ENCODE assay signal across 8 cellular contexts in genomic region chr5:140145818-140146522, GRCh38. TPM values are rescaled to one million over a fixed set of nuclear protein-coding genes. Genes with fewer than 3 reads are reported as not detected.
DNase-seq lines count a peak whose midpoint lies in the region; ATAC-seq and TF ChIP-seq lines count a peak whose summit lies in the region.

No MANE protein-coding gene starts in this region.

- TF ChIP-seq RAD21 in HCT116 (IDR thresholded peaks at IDR 0.05; ENCODE audit: low read depth) = peak; percentile 35

- POLR2A ChIA-PET in HCT116 (lab: Charles Lee) (interaction anchor here (1.2 kb wide), 1 partner anchor 39 kb away, joined by 3 read pairs; no protein-coding TSS in a partner anchor), PC-3 (lab: Charles Lee; ENCODE audit: unreplicated experiment) (interaction anchor here (0.6 kb wide), 1 partner anchor 36 kb away, joined by 4 read pairs; no protein-coding TSS in a partner anchor)

- H3K4me3 ChIP-seq in CD4-positive, CD25-positive, alpha-beta regulatory T cell (ENCODE audit: low read depth, low read length) = no peak overlapping the region
- H3K4me3 ChIP-seq in HCT116 (replicated peaks in 1 of 2; ENCODE audit: low read depth in 1 of 2, low read length in 2 of 2) (peak overlapping the region; percentile 11 to 35; a peak in 3 of 4 replicates), PC-3 (ENCODE audit: low read length) (no peak overlapping the region), neuron (ENCODE audit: low read length) (peak overlapping the region; percentile 42), subcutaneous abdominal adipose tissue (ENCODE audit: low read depth in 1 of 5, low read length in 5 of 5) (peak overlapping the region in 4 of 5 donors; percentile 39 to 67 (median 55))

- BruUV-seq in HCT116 (replicated peaks; lab: Mats Ljungman, UMichigan) (no TSS peak), PC-3 (replicated peaks; lab: Mats Ljungman, UMichigan) (no TSS peak)

- peaks cover 38% of the 10 kb centered on the region for H3K27me3 Mint-ChIP-seq in CD4-positive, CD25-positive, alpha-beta regulatory T cell
- H3K27me3 Mint-ChIP-seq in activated naive CD4-positive, alpha-beta T cell treated with anti-CD3 and anti-CD28 coated beads for 36 hours (ENCODE audit: low read depth) = peaks cover 20% of the 10 kb centered on the region

- peaks cover 6% of the 10 kb centered on the region for H3K27me3 ChIP-seq in CD4-positive, CD25-positive, alpha-beta regulatory T cell (ENCODE audit: control insufficient read depth, insufficient read depth, low read length)
- H3K27me3 ChIP-seq in HCT116 (ENCODE audit: insufficient read depth, low read length) (no peaks in the 10 kb centered on the region), PC-3 (ENCODE audit: low read length) (no peaks in the 10 kb centered on the region), neuron (ENCODE audit: insufficient read depth, low read length) (peaks cover 66% of the 10 kb centered on the region), subcutaneous abdominal adipose tissue (ENCODE audit: control insufficient read depth in 5 of 5, insufficient read depth in 4 of 5, low read length in 5 of 5) (no peaks in the 10 kb centered on the region)

- H3K9me3 ChIP-seq in CD4-positive, CD25-positive, alpha-beta regulatory T cell (ENCODE audit: control insufficient read depth in 2 of 2, low read length in 2 of 2) = no peaks in the 10 kb centered on the region
- H3K9me3 ChIP-seq in HCT116 (ENCODE audit: control insufficient read depth in 1 of 2, insufficient read depth in 1 of 2, low read depth in 1 of 2, low read length in 2 of 2) (no peaks in the 10 kb centered on the region), PC-3 (ENCODE audit: low read length) (no peaks in the 10 kb centered on the region), neuron (ENCODE audit: low read length) (no peaks in the 10 kb centered on the region), subcutaneous abdominal adipose tissue (ENCODE audit: control insufficient read depth in 5 of 5, low read length in 5 of 5) (no peaks in the 10 kb centered on the region)

- H3K9ac ChIP-seq in HCT116 (ENCODE audit: low read length) = 0 out of 2 replicates have a peak overlapping the region, but pooled peaks have one; percentile 20
- no peak overlapping the region for H3K9ac ChIP-seq in PC-3 (ENCODE audit: low read length)
- peak overlapping the region in 4 of 5 donors; percentile 8 to 70 (median 43) for H3K9ac ChIP-seq in subcutaneous abdominal adipose tissue (ENCODE audit: low read length in 5 of 5)

- H3K4me2 ChIP-seq in HCT116 (ENCODE audit: low read length) (peak overlapping the region; percentile 73), PC-3 (ENCODE audit: low read length) (no peak overlapping the region)

- no peaks in the 10 kb centered on the region for H3K9me2 ChIP-seq in HCT116 (ENCODE audit: insufficient read depth)
- no peaks in the 10 kb centered on the region for H3K9me2 ChIP-seq in PC-3 (replicated peaks; ENCODE audit: low read length)

- TF ChIP-seq CTCF in HCT116 (IDR thresholded peaks at IDR 0.05 in 2 of 3, conservative IDR thresholded peaks at IDR 0.05 in 1 of 3; ENCODE audit: borderline replicate concordance in 1 of 3, insufficient read depth in 1 of 3, low read depth in 2 of 3, low read length in 2 of 3) (peak; percentile 35 to 63 (median 59); a peak in 5 of 6 replicates), PC-3 (conservative IDR thresholded peaks at IDR 0.05; ENCODE audit: low read depth, low read length) (peak; percentile 42; the same call in 1 of the 2 replicates)

- H3K4me3 Mint-ChIP-seq in CD4-positive, CD25-positive, alpha-beta regulatory T cell = peak overlapping the region in 1 of 4 donors; percentile 59
- peak overlapping the region; percentile 52 for H3K4me3 Mint-ChIP-seq in activated naive CD4-positive, alpha-beta T cell treated with anti-CD3 and anti-CD28 coated beads for 36 hours

- H3K79me2 ChIP-seq in HCT116 (ENCODE audit: insufficient read depth, low read length) (no peaks in the 10 kb centered on the region), PC-3 (ENCODE audit: low read length) (no peaks in the 10 kb centered on the region)

- RAD21 ChIA-PET in HCT116 (lab: Charles Lee; ENCODE audit: low non-redundant PET in 1 of 2, low total read pairs in 2 of 2, uncharacterized antibody in 2 of 2, unreplicated experiment in 2 of 2) = interaction anchor here in 1 of 2 experiments (1.0 kb wide), 1 partner anchor 73 kb away, joined by 3 read pairs; no protein-coding TSS in a partner anchor

- no peaks in the 10 kb centered on the region for H3F3A ChIP-seq in PC-3 (ENCODE audit: low read length, unreplicated experiment)

- H4K20me1 ChIP-seq in HCT116 (ENCODE audit: insufficient read depth) (no peaks in the 10 kb centered on the region), PC-3 (ENCODE audit: low read length) (no peaks in the 10 kb centered on the region)

- peaks cover 13% of the 10 kb centered on the region for H3K4me1 ChIP-seq in CD4-positive, CD25-positive, alpha-beta regulatory T cell (ENCODE audit: control insufficient read depth, insufficient read depth, low read length, poor library complexity, severe bottlenecking)
- H3K4me1 ChIP-seq in HCT116 (ENCODE audit: control insufficient read depth in 1 of 2, insufficient read depth in 2 of 2, low read length in 2 of 2) (peaks cover 4 to 19% of the 10 kb centered on the region in 2 experiments; a peak in 3 of 4 replicates), PC-3 (ENCODE audit: insufficient read depth, low read length) (no peaks in the 10 kb centered on the region), neuron (ENCODE audit: insufficient read depth, low read length) (peaks cover 10% of the 10 kb centered on the region), subcutaneous abdominal adipose tissue (ENCODE audit: control insufficient read depth in 5 of 5, insufficient read depth in 5 of 5, low read length in 5 of 5) (peaks cover 2 to 29% (median 24%) of the 10 kb centered on the region in 5 donors)

- H2AFZ ChIP-seq in HCT116 (ENCODE audit: low read depth, low read length, poor library complexity, severe bottlenecking) (no peak overlapping the region), PC-3 (ENCODE audit: low read length) (no peak overlapping the region), neuron (ENCODE audit: low read depth, low read length) (peak overlapping the region; percentile 91)

- H3K27ac ChIP-seq in CD4-positive, CD25-positive, alpha-beta regulatory T cell (ENCODE audit: insufficient read depth, low read length, poor library complexity, severe bottlenecking) = no peak overlapping the region
- H3K27ac ChIP-seq in HCT116 (ENCODE audit: low read depth, low read length) = no peak overlapping the region
- H3K27ac ChIP-seq in PC-3 (ENCODE audit: low read length) = no peak overlapping the region
- H3K27ac ChIP-seq in subcutaneous abdominal adipose tissue (ENCODE audit: low read depth, low read length) = no peak overlapping the region

- H3K36me3 Mint-ChIP-seq in CD4-positive, CD25-positive, alpha-beta regulatory T cell = no peaks in the 10 kb centered on the region
- H3K36me3 Mint-ChIP-seq in activated naive CD4-positive, alpha-beta T cell treated with anti-CD3 and anti-CD28 coated beads for 36 hours (ENCODE audit: low read depth) = no peaks in the 10 kb centered on the region

- no peaks in the 10 kb centered on the region for H3K9me3 Mint-ChIP-seq in CD4-positive, CD25-positive, alpha-beta regulatory T cell
- no peaks in the 10 kb centered on the region for H3K9me3 Mint-ChIP-seq in activated naive CD4-positive, alpha-beta T cell treated with anti-CD3 and anti-CD28 coated beads for 36 hours

- no peaks in the 10 kb centered on the region for H3K36me3 ChIP-seq in CD4-positive, CD25-positive, alpha-beta regulatory T cell (ENCODE audit: control insufficient read depth, insufficient read depth, low read length)
- H3K36me3 ChIP-seq in HCT116 (ENCODE audit: control insufficient read depth in 1 of 2, insufficient read depth in 2 of 2, low read length in 2 of 2) (no peaks in the 10 kb centered on the region), PC-3 (ENCODE audit: low read depth, low read length) (no peaks in the 10 kb centered on the region), neuron (ENCODE audit: insufficient read depth, low read length) (no peaks in the 10 kb centered on the region), subcutaneous abdominal adipose tissue (ENCODE audit: control insufficient read depth in 5 of 5, insufficient read depth in 5 of 5, low read length in 5 of 5) (no peaks in the 10 kb centered on the region)

- no peak overlapping the region for H3K27ac Mint-ChIP-seq in CD4-positive, CD25-positive, alpha-beta regulatory T cell
- no peak overlapping the region for H3K27ac Mint-ChIP-seq in activated naive CD4-positive, alpha-beta T cell treated with anti-CD3 and anti-CD28 coated beads for 36 hours

- intact Hi-C loops in HCT116 (cut with micrococcal nuclease) (no loop called here), PC-3 (cut with micrococcal nuclease) (loop anchor here (2.0 kb wide), 1 partner anchor 29 kb away; no protein-coding TSS in a partner anchor)
- intact Hi-C loops in activated naive CD4-positive, alpha-beta T cell treated with anti-CD3 and anti-CD28 coated beads for 36 hours (cut with micrococcal nuclease) = loop anchor here (1.0 to 10.0 kb wide), 2 partner anchors 211 to 899 kb away; no protein-coding TSS in a partner anchor

- TF ChIP-seq POLR2A in HCT116 (IDR thresholded peaks at IDR 0.05; ENCODE audit: borderline replicate concordance, extremely low read depth, insufficient read depth, insufficient read length) = no peak

- CTCF ChIA-PET in HCT116 (lab: Charles Lee) = interaction anchor here (0.7 to 3.2 kb wide), 14 partner anchors 9 to 206 kb away, joined by 3 to 20 read pairs (median 4); no protein-coding TSS in a partner anchor
- CTCF ChIA-PET in PC-3 (lab: Charles Lee) = interaction anchor here (0.6 to 1.2 kb wide), 4 partner anchors 14 to 177 kb away, joined by 3 to 5 read pairs (median 4); no protein-coding TSS in a partner anchor
- CTCF ChIA-PET in activated naive CD4-positive, alpha-beta T cell treated with anti-CD3 and anti-CD28 coated beads for 36 hours (lab: Charles Lee) = interaction anchor here (0.6 to 6.6 kb wide), 20 partner anchors 11 to 198 kb away, joined by 3 to 80 read pairs (median 6); no protein-coding TSS in a partner anchor

- H3K4me1 Mint-ChIP-seq in CD4-positive, CD25-positive, alpha-beta regulatory T cell = peaks cover 0 to 29% (median 21%) of the 10 kb centered on the region in 4 donors
- H3K4me1 Mint-ChIP-seq in activated naive CD4-positive, alpha-beta T cell treated with anti-CD3 and anti-CD28 coated beads for 36 hours (ENCODE audit: low read depth) = peaks cover 15% of the 10 kb centered on the region

- ATAC-seq in CD4-positive, CD25-positive, alpha-beta regulatory T cell (ENCODE audit: low read depth in 2 of 2) = peak; percentile 58
- ATAC-seq in HCT116 = peak; percentile 83
- ATAC-seq in PC-3 = peak; percentile 52

- peak; percentile 36 to 57 (median 46) for DNase-seq in CD4-positive, CD25-positive, alpha-beta regulatory T cell
- DNase-seq in HCT116 (ENCODE audit: low read depth, low spot score) (no peak), PC-3 (peak; percentile 35), germinal center (ENCODE audit: low spot score) (peak; percentile 68), NCI-H446 treated with DMSO at 0.1 percent for 48 hours (lab: John Stamatoyannopoulos, UW) (no peak)
- peak; percentile 64 for DNase-seq in activated naive CD4-positive, alpha-beta T cell treated with anti-CD3 and anti-CD28 coated beads for 36 hours

RNA-seq across cellular contexts. Expression of gene IGIP, which starts 20.2 kb away (rescaled TPM):
- total RNA-seq in CD4-positive, CD25-positive, alpha-beta regulatory T cell = 2.3 TPM
- polyA plus RNA-seq in CD4-positive, CD25-positive, alpha-beta regulatory T cell = under 1 TPM in 3 of 4 donors, not detected in 1; 0.06 to 0.33 (median 0.28) TPM
- total RNA-seq in HCT116 (2021; ENCODE audit: unreplicated experiment) (5.2 TPM), PC-3 (2014; rRNA removed) (1.3 and 2.1 TPM in 2 replicates)
- 1.4 and 2.4 TPM in 2 replicates for polyA plus RNA-seq in HCT116 (2012)
- total RNA-seq in activated naive CD4-positive, alpha-beta T cell treated with anti-CD3 and anti-CD28 coated beads for 36 hours = 1 to 10 TPM; 1.4 to 1.6 TPM

RNA-seq across cellular contexts. Expression of gene CYSTM1, which starts 29.0 kb away (rescaled TPM):
- 7.1 TPM for total RNA-seq in CD4-positive, CD25-positive, alpha-beta regulatory T cell
- polyA plus RNA-seq in CD4-positive, CD25-positive, alpha-beta regulatory T cell = 10 to 100 TPM; 10.8 to 26.4 (median 15.1) TPM
- total RNA-seq in HCT116 (2021; ENCODE audit: unreplicated experiment) (56.0 TPM), PC-3 (2014; rRNA removed) (24.3 and 43.3 TPM in 2 replicates)
- 92.6 and 95.7 TPM in 2 replicates for polyA plus RNA-seq in HCT116 (2012)
- 10 to 100 TPM; 22.3 to 25.1 TPM for total RNA-seq in activated naive CD4-positive, alpha-beta T cell treated with anti-CD3 and anti-CD28 coated beads for 36 hours

RNA-seq across cellular contexts. Expression of gene PURA, which starts 32.1 kb away (rescaled TPM):
- 7.7 TPM for total RNA-seq in CD4-positive, CD25-positive, alpha-beta regulatory T cell
- polyA plus RNA-seq in CD4-positive, CD25-positive, alpha-beta regulatory T cell = 1 to 10 TPM; 2.3 to 4.1 (median 3.6) TPM
- total RNA-seq in HCT116 (2021; ENCODE audit: unreplicated experiment) = 15.2 TPM
- 3.9 and 5.3 TPM in 2 replicates for polyA plus RNA-seq in HCT116 (2012)
- 7.3 and 8.5 TPM in 2 replicates for total RNA-seq in PC-3 (2014; rRNA removed)
- total RNA-seq in activated naive CD4-positive, alpha-beta T cell treated with anti-CD3 and anti-CD28 coated beads for 36 hours = 10 to 100 TPM in 1 of 2 experiments, 1 to 10 TPM in 1; 9.0 to 10.3 TPM

Comparison
In these comparisons a context has a peak if more than half of its experiments do, and no peak if none do; other contexts are left out.
1. DNase-seq: peak in CD4-positive, CD25-positive, alpha-beta regulatory T cell (3 of 3), PC-3 (single experiment), activated naive CD4-positive, alpha-beta T cell treated with anti-CD3 and anti-CD28 coated beads for 36 hours (single experiment) and germinal center (single experiment); none in HCT116 (single experiment) and NCI-H446 treated with DMSO at 0.1 percent for 48 hours (single experiment).
2. H3K4me3 ChIP-seq: peak in HCT116 (2 of 2), neuron (single experiment) and subcutaneous abdominal adipose tissue (4 of 5); none in CD4-positive, CD25-positive, alpha-beta regulatory T cell (single experiment) and PC-3 (single experiment).
3. Peak in every context shown above with its lines, with median percentiles within 50 percentile points of each other: ATAC-seq.